In genomic region chr16:89449726-89450335, GRCh38 we compare ENCODE assay signal across 1 cellular context.
TF ChIP-seq lines count a peak whose summit lies in the region.

No MANE protein-coding gene starts in this region.

TF ChIP-seq in GM12878, 131 proteins besides CTCF, POLR2A, EP300 and RAD21:
- no peak for TF ChIP-seq ZNF274 (IDR thresholded peaks at IDR 0.05; ENCODE audit: insufficient read depth, insufficient read length)
- TF ChIP-seq, protein P1, sequence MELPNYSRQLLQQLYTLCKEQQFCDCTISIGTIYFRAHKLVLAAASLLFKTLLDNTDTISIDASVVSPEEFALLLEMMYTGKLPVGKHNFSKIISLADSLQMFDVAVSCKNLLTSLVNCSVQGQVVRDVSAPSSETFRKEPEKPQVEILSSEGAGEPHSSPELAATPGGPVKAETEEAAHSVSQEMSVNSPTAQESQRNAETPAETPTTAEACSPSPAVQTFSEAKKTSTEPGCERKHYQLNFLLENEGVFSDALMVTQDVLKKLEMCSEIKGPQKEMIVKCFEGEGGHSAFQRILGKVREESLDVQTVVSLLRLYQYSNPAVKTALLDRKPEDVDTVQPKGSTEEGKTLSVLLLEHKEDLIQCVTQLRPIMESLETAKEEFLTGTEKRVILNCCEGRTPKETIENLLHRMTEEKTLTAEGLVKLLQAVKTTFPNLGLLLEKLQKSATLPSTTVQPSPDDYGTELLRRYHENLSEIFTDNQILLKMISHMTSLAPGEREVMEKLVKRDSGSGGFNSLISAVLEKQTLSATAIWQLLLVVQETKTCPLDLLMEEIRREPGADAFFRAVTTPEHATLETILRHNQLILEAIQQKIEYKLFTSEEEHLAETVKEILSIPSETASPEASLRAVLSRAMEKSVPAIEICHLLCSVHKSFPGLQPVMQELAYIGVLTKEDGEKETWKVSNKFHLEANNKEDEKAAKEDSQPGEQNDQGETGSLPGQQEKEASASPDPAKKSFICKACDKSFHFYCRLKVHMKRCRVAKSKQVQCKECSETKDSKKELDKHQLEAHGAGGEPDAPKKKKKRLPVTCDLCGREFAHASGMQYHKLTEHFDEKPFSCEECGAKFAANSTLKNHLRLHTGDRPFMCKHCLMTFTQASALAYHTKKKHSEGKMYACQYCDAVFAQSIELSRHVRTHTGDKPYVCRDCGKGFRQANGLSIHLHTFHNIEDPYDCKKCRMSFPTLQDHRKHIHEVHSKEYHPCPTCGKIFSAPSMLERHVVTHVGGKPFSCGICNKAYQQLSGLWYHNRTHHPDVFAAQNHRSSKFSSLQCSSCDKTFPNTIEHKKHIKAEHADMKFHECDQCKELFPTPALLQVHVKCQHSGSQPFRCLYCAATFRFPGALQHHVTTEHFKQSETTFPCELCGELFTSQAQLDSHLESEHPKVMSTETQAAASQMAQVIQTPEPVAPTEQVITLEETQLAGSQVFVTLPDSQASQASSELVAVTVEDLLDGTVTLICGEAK (IDR thresholded peaks at IDR 0.05; ENCODE audit: borderline replicate concordance) = no peak
- TF ChIP-seq EED (IDR thresholded peaks at IDR 0.05; ENCODE audit: low read depth) = no peak
- TF ChIP-seq RBBP5 (conservative IDR thresholded peaks at IDR 0.05) = no peak
